21 cellular contexts compared by ENCODE assay signal in genomic region chr5:32984851-32985250, GRCh38.
DNase-seq lines count a peak whose midpoint lies in the region.
"Had no signal": no experiment of that assay in that cellular context is flagged by ENCODE, and none has a peak within 500 bp of the region (broad histone marks: within the 10 kb centered on the region; RNA-seq: fewer than 3 reads in every experiment).

No MANE protein-coding gene starts in this region.

- no peak overlapping the region for H3K4ac ChIP-seq in trophoblast cell (ENCODE audit: low read depth, low read length)

- H2BK12ac ChIP-seq in trophoblast cell (ENCODE audit: low read length), result no peak overlapping the region

- WGBS in trophoblast cell (ENCODE audit: extremely low coverage, insufficient coverage, insufficient read length), result no CpG with 5 or more reads among the region's 2 CpGs

- H2AFZ ChIP-seq in trophoblast cell (ENCODE audit: insufficient read depth, low read length, poor library complexity), result no peak overlapping the region

- no peak overlapping the region for H3K18ac ChIP-seq in trophoblast cell (ENCODE audit: low read length)

- DNase-seq in EH (ENCODE audit: low read depth) (peak; percentile 80), RKO (ENCODE audit: low spot score) (peak; percentile 31), dedifferentiated amniotic fluid mesenchymal stem cell (ENCODE audit: extremely low spot score) (peak; percentile 21), kidney tubule cell (ENCODE audit: low spot score) (peak; percentile 41), HuH-7.5 (ENCODE audit: low spot score) (no peak), SW480 (ENCODE audit: low spot score) (no peak), trophoblast cell (no peak), mucosa of gallbladder (ENCODE audit: low spot score) (no peak)
- DNase-seq: activated CD4-positive, CD25-positive, alpha-beta regulatory T cell; activated T-cell treated with anti-CD3 and anti-CD28 coated beads, Interleukin-2, amount 50 U/mL, for 4 hours; body of pancreas; DND-41; dorsolateral prefrontal cortex; erythroblast; NCI-H1436; NCI-H2171 treated with DMSO at 0.1 percent for 48 hours; NCI-H69; right lobe of liver; T-helper 2 cell; thyroid gland had no signal

- H3K79me1 ChIP-seq in trophoblast cell (ENCODE audit: low read length), result no peaks in the 10 kb centered on the region

- H3K4me1 ChIP-seq in trophoblast cell (ENCODE audit: control insufficient read depth in 1 of 2, insufficient read depth in 2 of 2, low read length in 2 of 2), result no peaks in the 10 kb centered on the region
- H3K4me1 ChIP-seq: body of pancreas, right lobe of liver, thyroid gland had no signal

- no peak overlapping the region for H4K91ac ChIP-seq in trophoblast cell (ENCODE audit: low read depth, low read length)

- H3K36me3 ChIP-seq in trophoblast cell (ENCODE audit: control insufficient read depth in 1 of 2, insufficient read depth in 2 of 2, low read length in 2 of 2), result no peaks in the 10 kb centered on the region
- H3K36me3 ChIP-seq: right lobe of liver, thyroid gland had no signal

- no peaks in the 10 kb centered on the region for H3K79me2 ChIP-seq in trophoblast cell (ENCODE audit: control insufficient read depth, insufficient read depth, low read length, poor library complexity)

- H3K23ac ChIP-seq in trophoblast cell (ENCODE audit: low read length), result no peak overlapping the region

- no peak overlapping the region for H2AK5ac ChIP-seq in trophoblast cell (ENCODE audit: low read length)

- no peak overlapping the region for H3K14ac ChIP-seq in trophoblast cell (ENCODE audit: low read length)

- H3K4me2 ChIP-seq in trophoblast cell (ENCODE audit: low read length), result no peak overlapping the region

- no peak overlapping the region for H4K8ac ChIP-seq in trophoblast cell (ENCODE audit: low read depth, low read length)

- H2BK5ac ChIP-seq in trophoblast cell (ENCODE audit: low read depth, low read length, poor library complexity), result no peak overlapping the region

- H4K12ac ChIP-seq in trophoblast cell (ENCODE audit: low read depth, low read length), result no peak overlapping the region

- H3K4me3 ChIP-seq in trophoblast cell (ENCODE audit: low read depth, low read length), result no peak overlapping the region
- H3K4me3 ChIP-seq: body of pancreas, dorsolateral prefrontal cortex, lung, right lobe of liver, thyroid gland had no signal

- H3K27me3 ChIP-seq in trophoblast cell (ENCODE audit: insufficient read depth, low read length), result no peaks in the 10 kb centered on the region
- H3K27me3 ChIP-seq: body of pancreas, dorsolateral prefrontal cortex, right lobe of liver, thyroid gland had no signal

- H3K27ac ChIP-seq in trophoblast cell (ENCODE audit: low read depth, low read length), result no peak overlapping the region
- H3K27ac ChIP-seq: body of pancreas, dorsolateral prefrontal cortex, right lobe of liver, thyroid gland had no signal

- H3K9me3 ChIP-seq in trophoblast cell (ENCODE audit: insufficient read depth, low read depth, low read length), result peaks cover 1% of the 10 kb centered on the region
- H3K9me3 ChIP-seq: right lobe of liver, thyroid gland had no signal

- H2BK120ac ChIP-seq in trophoblast cell (ENCODE audit: insufficient read depth, low read length, poor library complexity), result no peak overlapping the region

- no peak overlapping the region for H3K9ac ChIP-seq in trophoblast cell (ENCODE audit: low read length)

Comparison
In these comparisons a context has a peak if more than half of its experiments do, and no peak if none do; other contexts are left out.
1. DNase-seq: peak in EH (single experiment), RKO (single experiment), dedifferentiated amniotic fluid mesenchymal stem cell (single experiment) and kidney tubule cell (single experiment); none in HuH-7.5 (single experiment), SW480 (single experiment), trophoblast cell (0 of 2) and mucosa of gallbladder (single experiment).